Comparison of ENCODE assay signal across 33 cellular contexts in the genomic region with DNA sequence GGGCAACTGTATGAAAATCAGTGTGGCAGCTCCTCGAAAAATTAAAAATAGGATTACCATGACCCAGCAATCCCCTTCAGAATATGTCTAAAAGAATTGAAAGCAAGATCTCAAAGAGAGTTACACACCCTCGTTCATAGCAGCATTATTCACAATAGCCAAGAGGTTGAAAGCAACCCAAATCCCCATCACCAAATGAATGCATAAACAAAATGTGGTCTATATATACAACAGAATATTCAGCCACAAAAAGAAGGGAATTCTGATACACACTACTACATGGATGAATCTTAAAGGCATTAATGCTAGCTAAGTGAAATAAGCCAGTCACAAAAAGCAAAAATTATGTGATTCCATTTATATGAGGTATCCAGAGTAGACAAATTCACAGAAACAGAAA.
"Had no signal": no experiment of that assay in that cellular context is flagged by ENCODE, and none has a peak within 500 bp of the region (broad histone marks: within the 10 kb centered on the region; RNA-seq: fewer than 3 reads in every experiment).

No MANE protein-coding gene starts in this region.

- H3K4me1 Mint-ChIP-seq: activated CD4-positive, alpha-beta T cell treated with anti-CD3 and anti-CD28 coated beads, Interleukin-2, amount 10 ng/mL, durations not matched to agents 24 days and 14 days; brain had no signal

- H3K27me3 Mint-ChIP-seq: activated CD4-positive, alpha-beta T cell treated with anti-CD3 and anti-CD28 coated beads, Interleukin-2, amount 10 ng/mL, durations not matched to agents 24 days and 14 days; activated naive CD4-positive, alpha-beta T cell treated with anti-CD3 and anti-CD28 coated beads, Interleukin-2, amount 10 ng/mL, durations not matched to agents 7 days and 5 days; brain; natural killer cell treated with Interleukin-12 subunit alpha and Interleukin-12 subunit beta and Interleukin-15 and Interleukin-18, amount 100 ng/mL, for 72 hours; stimulated activated naive CD8-positive, alpha-beta T cell treated with anti-CD3 and anti-CD28 coated beads, Interleukin-15, Interleukin-2, amounts not matched to agents 100 ng/mL and 50 ng/mL, for 24 hours; T-helper 17 cell had no signal

- H3K4me3 Mint-ChIP-seq: activated CD4-positive, alpha-beta T cell treated with anti-CD3 and anti-CD28 coated beads, Interleukin-2, amount 10 ng/mL, durations not matched to agents 24 days and 14 days; activated naive CD4-positive, alpha-beta T cell treated with anti-CD3 and anti-CD28 coated beads, Interleukin-2, amount 10 ng/mL, durations not matched to agents 7 days and 5 days; activated T-helper 1 cell treated with anti-CD3 and anti-CD28 coated beads, Interleukin-12 subunit alpha, Interleukin-12 subunit beta, Interleukin-2, Interleukin-4 antibody, amounts not matched to agents 30 ng/mL and 10 ng/mL and 1 ng/mL, durations not matched to agents 14 hours and 24 hours and 36 hours; brain; natural killer cell treated with Interleukin-12 subunit alpha and Interleukin-12 subunit beta and Interleukin-15 and Interleukin-18, amount 100 ng/mL, for 72 hours; stimulated activated naive CD8-positive, alpha-beta T cell treated with anti-CD3 and anti-CD28 coated beads, Interleukin-15, Interleukin-2, amounts not matched to agents 100 ng/mL and 50 ng/mL, for 24 hours; T-helper 17 cell had no signal

- DNase-seq: activated CD4-positive, alpha-beta T cell treated with anti-CD3 and anti-CD28 coated beads, Interleukin-2, amount 10 ng/mL, durations not matched to agents 24 days and 14 days; activated CD4-positive, CD25-positive, alpha-beta regulatory T cell treated with anti-CD3 and anti-CD28 coated beads, Interleukin-2, amount 50 U/mL, for 72 hours; activated gamma-delta T cell; activated naive CD4-positive, alpha-beta T cell treated with anti-CD3 and anti-CD28 coated beads, Interleukin-2, amount 10 ng/mL, durations not matched to agents 7 days and 5 days; activated T-cell treated with anti-CD3 and anti-CD28 coated beads for 4 hours; aorta; cerebellar nuclear complex; colonic mucosa; effector CD8-positive, alpha-beta T cell; esophagus squamous epithelium; gastrocnemius medialis; glutamatergic neuron; left lung; lower lobe of right lung; mesenchymal stem cell; posterior cingulate gyrus; right lobe of liver; stimulated activated CD4-positive, alpha-beta T cell treated with anti-CD3 and anti-CD28 coated beads, Interleukin-2, amount 100 ng/mL, for 48 hours; SW 1271; T-helper 17 cell; T1000; trophoblast cell; WERI-Rb-1 had no signal

- H3K27ac Mint-ChIP-seq: activated CD4-positive, alpha-beta T cell treated with anti-CD3 and anti-CD28 coated beads, Interleukin-2, amount 10 ng/mL, durations not matched to agents 24 days and 14 days; activated naive CD4-positive, alpha-beta T cell treated with anti-CD3 and anti-CD28 coated beads, Interleukin-2, amount 10 ng/mL, durations not matched to agents 7 days and 5 days; activated T-helper 1 cell treated with anti-CD3 and anti-CD28 coated beads, Interleukin-12 subunit alpha, Interleukin-12 subunit beta, Interleukin-2, Interleukin-4 antibody, amounts not matched to agents 30 ng/mL and 10 ng/mL and 1 ng/mL, durations not matched to agents 14 hours and 24 hours and 36 hours; natural killer cell treated with Interleukin-12 subunit alpha and Interleukin-12 subunit beta and Interleukin-15 and Interleukin-18, amount 100 ng/mL, for 72 hours; stimulated activated naive CD8-positive, alpha-beta T cell treated with anti-CD3 and anti-CD28 coated beads, Interleukin-15, Interleukin-2, amounts not matched to agents 100 ng/mL and 50 ng/mL, for 24 hours; T-helper 17 cell had no signal

- H3K27ac ChIP-seq: cardiac muscle cell, colonic mucosa, epithelial cell of prostate, esophagus squamous epithelium, left lung, lower lobe of right lung, right lobe of liver, thoracic aorta, WERI-Rb-1 had no signal

- H3K9me3 ChIP-seq: colonic mucosa, esophagus squamous epithelium, gastrocnemius medialis, left lung, lower lobe of right lung, right lobe of liver, thoracic aorta had no signal

- H3K4me3 ChIP-seq: cardiac muscle cell, colonic mucosa, esophagus squamous epithelium, gastrocnemius medialis, left lung, lower lobe of right lung, right lobe of liver, thoracic aorta had no signal

- H3K27me3 ChIP-seq: cardiac muscle cell, colonic mucosa, esophagus squamous epithelium, gastrocnemius medialis, left lung, right lobe of liver had no signal

- FAIRE-seq: endometrium, islet of Langerhans, urothelium cell line had no signal

- H3K9me3 Mint-ChIP-seq: activated CD4-positive, alpha-beta T cell treated with anti-CD3 and anti-CD28 coated beads, Interleukin-2, amount 10 ng/mL, durations not matched to agents 24 days and 14 days; activated naive CD4-positive, alpha-beta T cell treated with anti-CD3 and anti-CD28 coated beads, Interleukin-2, amount 10 ng/mL, durations not matched to agents 7 days and 5 days; activated T-helper 1 cell treated with anti-CD3 and anti-CD28 coated beads, Interleukin-12 subunit alpha, Interleukin-12 subunit beta, Interleukin-2, Interleukin-4 antibody, amounts not matched to agents 30 ng/mL and 10 ng/mL and 1 ng/mL, durations not matched to agents 14 hours and 24 hours and 36 hours; brain; natural killer cell treated with Interleukin-12 subunit alpha and Interleukin-12 subunit beta and Interleukin-15 and Interleukin-18, amount 100 ng/mL, for 72 hours; stimulated activated naive CD8-positive, alpha-beta T cell treated with anti-CD3 and anti-CD28 coated beads, Interleukin-15, Interleukin-2, amounts not matched to agents 100 ng/mL and 50 ng/mL, for 24 hours had no signal

- H3K4me1 ChIP-seq: colonic mucosa, esophagus squamous epithelium, gastrocnemius medialis, left lung, lower lobe of right lung, right lobe of liver had no signal

- ATAC-seq: gastrocnemius medialis; left lung; lower lobe of right lung; natural killer cell treated with Interleukin-12 subunit alpha and Interleukin-12 subunit beta and Interleukin-15 and Interleukin-18, amount 100 ng/mL, for 72 hours; right lobe of liver; T-helper 17 cell had no signal
